1 cellular context compared by ENCODE assay signal in the genomic region with DNA sequence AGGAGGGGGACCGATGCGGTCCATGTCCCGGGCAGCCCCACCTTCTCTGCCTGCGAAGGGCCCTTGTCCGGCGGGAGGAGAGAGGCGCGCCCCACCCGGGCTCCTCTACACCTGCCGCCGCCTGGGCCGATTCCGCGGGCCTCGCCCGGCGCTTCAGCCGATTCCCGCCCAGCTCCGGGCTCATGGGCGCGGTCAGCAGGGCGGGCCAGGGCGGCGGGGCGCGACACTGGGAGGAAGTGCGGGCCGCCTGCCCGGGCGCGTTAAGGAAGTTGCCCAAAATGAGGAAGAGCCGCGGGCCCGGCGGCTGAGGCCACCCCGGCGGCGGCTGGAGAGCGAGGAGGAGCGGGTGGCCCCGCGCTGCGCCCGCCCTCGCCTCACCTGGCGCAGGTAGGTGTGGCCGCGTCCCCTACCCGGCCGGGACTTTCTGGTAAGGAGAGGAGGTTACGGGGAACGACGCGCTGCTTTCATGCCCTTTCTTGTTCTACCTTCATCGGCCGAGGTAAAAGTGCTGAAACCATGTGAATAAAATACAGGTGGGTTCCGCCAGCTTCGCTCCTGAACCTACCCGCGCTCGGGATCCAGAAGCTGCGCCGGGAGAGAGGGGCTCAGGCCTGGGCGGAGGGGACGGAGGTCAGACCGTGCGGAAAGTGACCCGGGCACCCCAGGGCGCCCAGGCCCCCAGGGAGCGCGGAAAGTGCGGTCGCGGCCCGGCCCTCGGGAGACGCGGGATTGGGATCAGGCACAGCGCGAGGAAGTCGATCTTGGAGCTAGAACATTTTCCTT.
TF ChIP-seq lines count a peak whose summit lies in the region.

A gene (plus strand): TSS at position 313 of the 783 bp plus-strand sequence. CDS start 42,080 bp downstream, outside the sequence.

TF ChIP-seq in HEK293, 187 proteins besides CTCF, POLR2A, EP300 and RAD21 (continued from another document):
- TF ChIP-seq KLF8 (tag by site-specific recombination; IDR thresholded peaks at IDR 0.05), result peak; percentile 69; the same call in 1 of the 2 replicates
- TF ChIP-seq, protein P1, sequence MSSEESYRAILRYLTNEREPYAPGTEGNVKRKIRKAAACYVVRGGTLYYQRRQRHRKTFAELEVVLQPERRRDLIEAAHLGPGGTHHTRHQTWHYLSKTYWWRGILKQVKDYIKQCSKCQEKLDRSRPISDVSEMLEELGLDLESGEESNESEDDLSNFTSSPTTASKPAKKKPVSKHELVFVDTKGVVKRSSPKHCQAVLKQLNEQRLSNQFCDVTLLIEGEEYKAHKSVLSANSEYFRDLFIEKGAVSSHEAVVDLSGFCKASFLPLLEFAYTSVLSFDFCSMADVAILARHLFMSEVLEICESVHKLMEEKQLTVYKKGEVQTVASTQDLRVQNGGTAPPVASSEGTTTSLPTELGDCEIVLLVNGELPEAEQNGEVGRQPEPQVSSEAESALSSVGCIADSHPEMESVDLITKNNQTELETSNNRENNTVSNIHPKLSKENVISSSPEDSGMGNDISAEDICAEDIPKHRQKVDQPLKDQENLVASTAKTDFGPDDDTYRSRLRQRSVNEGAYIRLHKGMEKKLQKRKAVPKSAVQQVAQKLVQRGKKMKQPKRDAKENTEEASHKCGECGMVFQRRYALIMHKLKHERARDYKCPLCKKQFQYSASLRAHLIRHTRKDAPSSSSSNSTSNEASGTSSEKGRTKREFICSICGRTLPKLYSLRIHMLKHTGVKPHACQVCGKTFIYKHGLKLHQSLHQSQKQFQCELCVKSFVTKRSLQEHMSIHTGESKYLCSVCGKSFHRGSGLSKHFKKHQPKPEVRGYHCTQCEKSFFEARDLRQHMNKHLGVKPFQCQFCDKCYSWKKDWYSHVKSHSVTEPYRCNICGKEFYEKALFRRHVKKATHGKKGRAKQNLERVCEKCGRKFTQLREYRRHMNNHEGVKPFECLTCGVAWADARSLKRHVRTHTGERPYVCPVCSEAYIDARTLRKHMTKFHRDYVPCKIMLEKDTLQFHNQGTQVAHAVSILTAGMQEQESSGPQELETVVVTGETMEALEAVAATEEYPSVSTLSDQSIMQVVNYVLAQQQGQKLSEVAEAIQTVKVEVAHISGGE (tag by site-specific recombination; conservative IDR thresholded peaks at IDR 0.05; ENCODE audit: low read depth), result no peak; the same call in 1 of the 2 replicates
- TF ChIP-seq GLIS1 (tag by site-specific recombination; IDR thresholded peaks at IDR 0.05), result peak; percentile 60; the same call in 1 of the 2 replicates
- no peak for TF ChIP-seq EGR2 (tag by site-specific recombination; IDR thresholded peaks at IDR 0.05; ENCODE audit: low read depth)
- TF ChIP-seq ZNF24 (tag by site-specific recombination; IDR thresholded peaks at IDR 0.05), result no peak
- no peak for TF ChIP-seq TRIM28 (IDR thresholded peaks at IDR 0.05; ENCODE audit: borderline replicate concordance, low read length)
- TF ChIP-seq HOXC10 (CRISPR knock-in tag; IDR thresholded peaks at IDR 0.05), result no peak
- TF ChIP-seq ZSCAN16 (tag by site-specific recombination; IDR thresholded peaks at IDR 0.05), result no peak
- TF ChIP-seq ZNF19 (tag by site-specific recombination; IDR thresholded peaks at IDR 0.05; ENCODE audit: low read depth), result no peak
- TF ChIP-seq ZNF623 (tag by site-specific recombination; IDR thresholded peaks at IDR 0.05), result no peak
- no peak for TF ChIP-seq ZNF626 (tag by site-specific recombination; IDR thresholded peaks at IDR 0.05)
- no peak for TF ChIP-seq ZNF394 (tag by site-specific recombination; IDR thresholded peaks at IDR 0.05; ENCODE audit: borderline replicate concordance)
- TF ChIP-seq ZEB2 (tag by site-specific recombination; IDR thresholded peaks at IDR 0.05), result peak; percentile 64; the same call in 1 of the 2 replicates
- TF ChIP-seq ZNF341 (tag by site-specific recombination; IDR thresholded peaks at IDR 0.05; ENCODE audit: low read depth), result peak; percentile 81
- no peak for TF ChIP-seq YY1 (tag by site-specific recombination; IDR thresholded peaks at IDR 0.05)
- no peak; the same call in 1 of the 2 replicates for TF ChIP-seq HOXA7 (CRISPR knock-in tag; IDR thresholded peaks at IDR 0.05; ENCODE audit: borderline replicate concordance)
- TF ChIP-seq, protein P2, sequence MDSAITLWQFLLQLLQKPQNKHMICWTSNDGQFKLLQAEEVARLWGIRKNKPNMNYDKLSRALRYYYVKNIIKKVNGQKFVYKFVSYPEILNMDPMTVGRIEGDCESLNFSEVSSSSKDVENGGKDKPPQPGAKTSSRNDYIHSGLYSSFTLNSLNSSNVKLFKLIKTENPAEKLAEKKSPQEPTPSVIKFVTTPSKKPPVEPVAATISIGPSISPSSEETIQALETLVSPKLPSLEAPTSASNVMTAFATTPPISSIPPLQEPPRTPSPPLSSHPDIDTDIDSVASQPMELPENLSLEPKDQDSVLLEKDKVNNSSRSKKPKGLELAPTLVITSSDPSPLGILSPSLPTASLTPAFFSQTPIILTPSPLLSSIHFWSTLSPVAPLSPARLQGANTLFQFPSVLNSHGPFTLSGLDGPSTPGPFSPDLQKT (IDR thresholded peaks at IDR 0.05; ENCODE audit: borderline replicate concordance, low read depth, low read length), result no peak
- TF ChIP-seq, protein P3, sequence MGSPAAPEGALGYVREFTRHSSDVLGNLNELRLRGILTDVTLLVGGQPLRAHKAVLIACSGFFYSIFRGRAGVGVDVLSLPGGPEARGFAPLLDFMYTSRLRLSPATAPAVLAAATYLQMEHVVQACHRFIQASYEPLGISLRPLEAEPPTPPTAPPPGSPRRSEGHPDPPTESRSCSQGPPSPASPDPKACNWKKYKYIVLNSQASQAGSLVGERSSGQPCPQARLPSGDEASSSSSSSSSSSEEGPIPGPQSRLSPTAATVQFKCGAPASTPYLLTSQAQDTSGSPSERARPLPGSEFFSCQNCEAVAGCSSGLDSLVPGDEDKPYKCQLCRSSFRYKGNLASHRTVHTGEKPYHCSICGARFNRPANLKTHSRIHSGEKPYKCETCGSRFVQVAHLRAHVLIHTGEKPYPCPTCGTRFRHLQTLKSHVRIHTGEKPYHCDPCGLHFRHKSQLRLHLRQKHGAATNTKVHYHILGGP (tag by site-specific recombination; IDR thresholded peaks at IDR 0.05), result no peak
- TF ChIP-seq, protein P4, sequence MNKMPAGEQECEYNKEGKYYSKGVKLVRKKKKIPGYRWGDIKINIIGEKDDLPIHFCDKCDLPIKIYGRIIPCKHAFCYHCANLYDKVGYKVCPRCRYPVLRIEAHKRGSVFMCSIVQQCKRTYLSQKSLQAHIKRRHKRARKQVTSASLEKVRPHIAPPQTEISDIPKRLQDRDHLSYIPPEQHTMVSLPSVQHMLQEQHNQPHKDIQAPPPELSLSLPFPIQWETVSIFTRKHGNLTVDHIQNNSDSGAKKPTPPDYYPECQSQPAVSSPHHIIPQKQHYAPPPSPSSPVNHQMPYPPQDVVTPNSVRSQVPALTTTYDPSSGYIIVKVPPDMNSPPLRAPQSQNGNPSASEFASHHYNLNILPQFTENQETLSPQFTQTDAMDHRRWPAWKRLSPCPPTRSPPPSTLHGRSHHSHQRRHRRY (tag by site-specific recombination; IDR thresholded peaks at IDR 0.05), result no peak
- TF ChIP-seq ZBTB48 (tag by site-specific recombination; IDR thresholded peaks at IDR 0.05), result no peak
- no peak for TF ChIP-seq ZNF184 (tag by site-specific recombination; IDR thresholded peaks at IDR 0.05)
- no peak for TF ChIP-seq ZNF561 (tag by site-specific recombination; IDR thresholded peaks at IDR 0.05; ENCODE audit: borderline replicate concordance)
- peak; percentile 98 for TF ChIP-seq ZBTB8A (tag by site-specific recombination; IDR thresholded peaks at IDR 0.05)
- peak; percentile 61 for TF ChIP-seq ZIC2 (tag by site-specific recombination; IDR thresholded peaks at IDR 0.05)
